8 cellular contexts compared by ENCODE assay signal in genomic region chr4:21884615-21885014, GRCh38.
"Had no signal": no experiment of that assay in that cellular context is flagged by ENCODE, and none has a peak within 500 bp of the region (broad histone marks: within the 10 kb centered on the region; RNA-seq: fewer than 3 reads in every experiment).

No MANE protein-coding gene starts in this region.

- H3K9me3 Mint-ChIP-seq: memory B cell had no signal

- H3K36me3 Mint-ChIP-seq: memory B cell, natural killer cell had no signal

- H3K4me3 Mint-ChIP-seq: memory B cell, natural killer cell had no signal

- ATAC-seq: left ventricle myocardium superior, natural killer cell had no signal

- H3K27ac Mint-ChIP-seq: memory B cell, natural killer cell had no signal

- H3K4me1 Mint-ChIP-seq: memory B cell, natural killer cell had no signal

- H3K27me3 Mint-ChIP-seq: memory B cell had no signal

- DNase-seq: activated CD4-positive, alpha-beta T cell treated with anti-CD3 and anti-CD28 coated beads, Interleukin-2, amount 50 U/mL, for 48 hours; activated gamma-delta T cell treated with Interleukin-2 at 50 U/mL for 16 hours; dermis blood vessel endothelial cell; left ventricle myocardium superior; natural killer cell; SW 1271; thyroid gland had no signal
